15 cellular contexts compared by ENCODE assay signal in the genomic region with DNA sequence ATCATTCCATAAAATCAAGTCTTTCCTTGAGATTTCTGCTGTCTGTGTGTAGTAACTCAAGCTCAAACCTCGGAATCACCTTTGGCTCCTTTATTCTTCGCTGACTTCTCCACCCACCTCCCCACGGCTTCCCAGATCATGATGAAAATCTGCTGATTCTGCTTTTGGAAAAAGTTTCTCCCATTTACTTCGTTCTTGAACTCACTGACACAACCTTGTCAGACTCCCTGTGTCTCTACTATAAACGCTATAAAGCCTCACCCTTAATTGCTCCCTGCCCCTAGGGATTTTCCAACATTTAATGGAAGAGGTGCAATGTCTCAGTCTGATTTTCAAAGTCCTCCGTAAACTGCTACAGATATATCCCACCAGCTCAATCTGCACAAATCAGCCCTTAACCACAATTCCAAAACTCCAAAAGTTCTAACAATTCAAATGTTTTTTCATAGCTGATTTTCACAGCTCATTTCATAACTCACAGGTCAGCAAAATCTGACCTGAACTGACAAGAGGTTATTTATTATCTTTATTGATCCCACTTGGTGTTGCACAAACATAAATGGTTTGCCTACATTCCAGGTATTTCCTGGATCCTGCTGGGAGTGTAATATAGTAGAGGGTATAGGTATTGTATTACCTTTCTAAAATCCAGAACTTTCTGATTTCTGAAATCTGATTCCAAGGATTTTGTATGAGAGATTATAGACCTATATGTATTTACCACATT.
"Had no signal": no experiment of that assay in that cellular context is flagged by ENCODE, and none has a peak within 500 bp of the region (broad histone marks: within the 10 kb centered on the region; RNA-seq: fewer than 3 reads in every experiment).

No MANE protein-coding gene starts in this region.

- H3K4me1 ChIP-seq: testis had no signal

- DNase-seq: activated CD4-positive, alpha-beta memory T cell treated with anti-CD3 and anti-CD28 coated beads for 36 hours; activated CD4-positive, CD25-positive, alpha-beta regulatory T cell treated with anti-CD3 and anti-CD28 coated beads, Interleukin-2, amount 50 U/mL, for 72 hours; activated gamma-delta T cell; activated T-cell treated with anti-CD3 and anti-CD28 coated beads, Interleukin-2, amount 50 U/mL, for 48 hours; anterior cingulate cortex; dorsolateral prefrontal cortex; immature natural killer cell; mammary epithelial cell; nephron progenitor cell; stimulated activated CD4-positive, alpha-beta T cell treated with anti-CD3 and anti-CD28 coated beads, Interleukin-4, amount 100 ng/mL, for 4 hours; stimulated activated naive CD8-positive, alpha-beta T cell treated with anti-CD3 and anti-CD28 coated beads, Interleukin-15, amount 100 ng/mL, for 72 hours; testis had no signal

- H3K9me3 Mint-ChIP-seq: activated CD4-positive, alpha-beta memory T cell treated with anti-CD3 and anti-CD28 coated beads for 36 hours; immature natural killer cell; nephron progenitor cell; stimulated activated naive CD8-positive, alpha-beta T cell treated with anti-CD3 and anti-CD28 coated beads, Interleukin-15, amount 100 ng/mL, for 72 hours; T-helper 2 cell treated with Interferon-gamma antibody and Interleukin-4, amounts not matched to agents 5 μg/mL and 100 μg/mL, for 36 hours had no signal

- H3K4me3 ChIP-seq: dorsolateral prefrontal cortex, testis had no signal

- H3K4me1 Mint-ChIP-seq: immature natural killer cell; stimulated activated naive CD8-positive, alpha-beta T cell treated with anti-CD3 and anti-CD28 coated beads, Interleukin-15, amount 100 ng/mL, for 72 hours had no signal

- ATAC-seq: stimulated activated naive CD8-positive, alpha-beta T cell treated with anti-CD3 and anti-CD28 coated beads, Interleukin-15, amount 100 ng/mL, for 72 hours had no signal

- H3K36me3 Mint-ChIP-seq: activated CD4-positive, alpha-beta memory T cell treated with anti-CD3 and anti-CD28 coated beads for 36 hours; activated naive CD8-positive, alpha-beta T cell had no signal

- H3K27ac ChIP-seq: testis had no signal

- FAIRE-seq: bronchial epithelial cell had no signal

- H3K27ac Mint-ChIP-seq: activated CD4-positive, alpha-beta memory T cell treated with anti-CD3 and anti-CD28 coated beads for 36 hours; activated naive CD8-positive, alpha-beta T cell; nephron progenitor cell; stimulated activated naive CD8-positive, alpha-beta T cell treated with anti-CD3 and anti-CD28 coated beads, Interleukin-15, amount 100 ng/mL, for 72 hours; T-helper 2 cell treated with Interferon-gamma antibody and Interleukin-4, amounts not matched to agents 5 μg/mL and 100 μg/mL, for 36 hours had no signal

- H3K4me3 Mint-ChIP-seq: activated CD4-positive, alpha-beta memory T cell treated with anti-CD3 and anti-CD28 coated beads for 36 hours; activated naive CD8-positive, alpha-beta T cell; immature natural killer cell; nephron progenitor cell; stimulated activated naive CD8-positive, alpha-beta T cell treated with anti-CD3 and anti-CD28 coated beads, Interleukin-15, amount 100 ng/mL, for 72 hours; T-helper 2 cell treated with Interferon-gamma antibody and Interleukin-4, amounts not matched to agents 5 μg/mL and 100 μg/mL, for 36 hours had no signal

- H3K9me3 ChIP-seq: testis had no signal

- H3K27me3 ChIP-seq: dorsolateral prefrontal cortex, testis had no signal
